Comparison of ENCODE assay signal across 18 cellular contexts in genomic region chr6:38178584-38178886, GRCh38.
"Had no signal": no experiment of that assay in that cellular context is flagged by ENCODE, and none has a peak within 500 bp of the region (broad histone marks: within the 10 kb centered on the region; RNA-seq: fewer than 3 reads in every experiment).

No MANE protein-coding gene starts in this region.

- H3K4me3 Mint-ChIP-seq: activated CD4-positive, alpha-beta T cell treated with anti-CD3 and anti-CD28 coated beads, Interleukin-2, amount 10 ng/mL, durations not matched to agents 7 days and 5 days; activated CD8-positive, alpha-beta T cell treated with anti-CD3 and anti-CD28 coated beads, Interleukin-2, amount 10 ng/mL, durations not matched to agents 7 days and 5 days; activated naive CD8-positive, alpha-beta T cell treated with anti-CD3 and anti-CD28 coated beads for 36 hours; activated T-cell treated with anti-CD3 and anti-CD28 coated beads, Interleukin-2, amount 50 U/mL, for 4 hours; natural killer cell had no signal

- H3K27ac ChIP-seq: coronary artery, epithelial cell of prostate, heart left ventricle, lower lobe of right lung, tibial nerve, uterus, VCaP had no signal

- H3K27me3 ChIP-seq: heart left ventricle, tibial nerve, uterus had no signal

- H3K4me3 ChIP-seq: coronary artery, heart left ventricle, lower lobe of right lung, tibial nerve, uterus had no signal

- H3K9me3 Mint-ChIP-seq: activated CD4-positive, alpha-beta T cell treated with anti-CD3 and anti-CD28 coated beads, Interleukin-2, amount 10 ng/mL, durations not matched to agents 7 days and 5 days; activated naive CD8-positive, alpha-beta T cell treated with anti-CD3 and anti-CD28 coated beads for 36 hours; activated T-cell treated with anti-CD3 and anti-CD28 coated beads, Interleukin-2, amount 50 U/mL, for 4 hours; natural killer cell had no signal

- FAIRE-seq: astrocyte had no signal

- H3K27me3 Mint-ChIP-seq: activated CD4-positive, alpha-beta T cell treated with anti-CD3 and anti-CD28 coated beads, Interleukin-2, amount 10 ng/mL, durations not matched to agents 7 days and 5 days; activated naive CD8-positive, alpha-beta T cell treated with anti-CD3 and anti-CD28 coated beads for 36 hours had no signal

- H3K27ac Mint-ChIP-seq: activated CD4-positive, alpha-beta T cell treated with anti-CD3 and anti-CD28 coated beads, Interleukin-2, amount 10 ng/mL, durations not matched to agents 7 days and 5 days; activated naive CD8-positive, alpha-beta T cell treated with anti-CD3 and anti-CD28 coated beads for 36 hours had no signal

- H3K4me1 ChIP-seq: lower lobe of right lung, uterus had no signal

- H3K36me3 ChIP-seq: uterus had no signal

- H3K4me1 Mint-ChIP-seq: activated naive CD8-positive, alpha-beta T cell treated with anti-CD3 and anti-CD28 coated beads for 36 hours had no signal

- H3K36me3 Mint-ChIP-seq: natural killer cell had no signal

- DNase-seq: activated CD4-positive, alpha-beta T cell treated with anti-CD3 and anti-CD28 coated beads, Interleukin-2, amount 10 ng/mL, durations not matched to agents 7 days and 5 days; activated CD8-positive, alpha-beta T cell treated with anti-CD3 and anti-CD28 coated beads, Interleukin-2, amount 10 ng/mL, durations not matched to agents 7 days and 5 days; activated naive CD4-positive, alpha-beta T cell treated with Interleukin-2 at 50 U/mL for 16 hours; activated naive CD8-positive, alpha-beta T cell treated with anti-CD3 and anti-CD28 coated beads for 36 hours; activated T-cell treated with anti-CD3 and anti-CD28 coated beads, Interleukin-2, amount 50 U/mL, for 4 hours; cerebellar nuclear complex; lower lobe of right lung; natural killer cell; retina; stimulated activated CD4-positive, alpha-beta T cell treated with anti-CD3 and anti-CD28 coated beads, Interleukin-4, amount 100 ng/mL, for 1 hour; stimulated activated naive CD8-positive, alpha-beta T cell treated with anti-CD3 and anti-CD28 coated beads, Interleukin-15, Interleukin-2, amounts not matched to agents 100 U/mL and 50 U/mL, for 24 hours; uterus had no signal

- H3K9me3 ChIP-seq: heart left ventricle, lower lobe of right lung, tibial nerve, uterus had no signal

- ATAC-seq: activated CD8-positive, alpha-beta T cell treated with anti-CD3 and anti-CD28 coated beads, Interleukin-2, amount 10 ng/mL, durations not matched to agents 7 days and 5 days; activated T-cell treated with anti-CD3 and anti-CD28 coated beads, Interleukin-2, amount 50 U/mL, for 4 hours; heart left ventricle; lower lobe of right lung; natural killer cell; stimulated activated naive CD8-positive, alpha-beta T cell treated with anti-CD3 and anti-CD28 coated beads, Interleukin-15, Interleukin-2, amounts not matched to agents 100 U/mL and 50 U/mL, for 24 hours had no signal
